ENCODE assay signal across 16 cellular contexts in the genomic region with DNA sequence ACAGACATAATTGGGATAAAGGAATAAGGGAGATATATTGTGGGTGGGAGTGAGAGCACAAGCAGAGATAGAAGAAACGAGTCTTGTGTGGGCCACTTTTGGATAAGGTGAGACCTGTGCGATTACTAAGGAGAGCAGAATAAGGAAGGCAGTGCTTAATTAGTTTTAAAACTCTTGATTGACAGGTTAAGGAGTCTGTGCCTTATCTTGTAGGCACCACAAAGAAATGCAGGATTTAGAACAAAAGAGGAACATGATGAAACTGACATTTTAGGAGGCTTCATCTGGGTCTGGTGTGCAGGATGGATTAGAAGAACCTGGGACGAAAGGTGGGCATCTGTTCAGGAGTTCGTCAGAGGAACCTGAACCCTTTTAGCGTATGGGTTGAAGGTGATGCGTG.
A peak's percentile ranks its signal among the peaks of the same experiment; 100 is the strongest.
DNase-seq lines count a peak whose midpoint lies in the region; ATAC-seq and TF ChIP-seq lines count a peak whose summit lies in the region.
"Had no signal": no experiment of that assay in that cellular context is flagged by ENCODE, and none has a peak within 500 bp of the region (broad histone marks: within the 10 kb centered on the region; RNA-seq: fewer than 3 reads in every experiment).

No MANE protein-coding gene starts in this region.

- ATAC-seq in activated naive CD8-positive, alpha-beta T cell treated with anti-CD3 and anti-CD28 coated beads, Interleukin-2, amount 50 U/mL, for 24 hours, result peak; percentile 40
- no peak for ATAC-seq in WTC11
- no peak for ATAC-seq in GM19324 (IDR thresholded peaks at IDR 0.05; ENCODE audit: low FRiP score, unreplicated experiment)
- ATAC-seq: A549 had no signal

- DNase-seq in activated naive CD8-positive, alpha-beta T cell treated with anti-CD3 and anti-CD28 coated beads, Interleukin-2, amount 50 U/mL, for 24 hours, result no peak
- no peak for DNase-seq in activated naive CD8-positive, alpha-beta T cell treated with anti-CD3 and anti-CD28 coated beads for 36 hours
- DNase-seq in WTC11 (ENCODE audit: low spot score) (no peak), glutamatergic neuron (no peak), HT-29 (ENCODE audit: low spot score) (no peak)
- no peak for DNase-seq in activated CD4-positive, alpha-beta T cell treated with anti-CD3 and anti-CD28 coated beads, Interleukin-2, amount 10 ng/mL, durations not matched to agents 24 days and 14 days
- DNase-seq: AML-193; Caco-2; CD4-positive, alpha-beta T cell; DMS153; DMS79; GDM1; GOT3; H9 had no signal

- no peak overlapping the region for H3K4me3 Mint-ChIP-seq in activated naive CD8-positive, alpha-beta T cell treated with anti-CD3 and anti-CD28 coated beads, Interleukin-2, amount 50 U/mL, for 24 hours
- H3K4me3 Mint-ChIP-seq in activated naive CD8-positive, alpha-beta T cell treated with anti-CD3 and anti-CD28 coated beads for 36 hours, result no peak overlapping the region
- H3K4me3 Mint-ChIP-seq in WTC11, result no peak overlapping the region
- H3K4me3 Mint-ChIP-seq in glutamatergic neuron (ENCODE audit: unreplicated experiment), result no peak overlapping the region
- H3K4me3 Mint-ChIP-seq in activated CD4-positive, alpha-beta T cell treated with anti-CD3 and anti-CD28 coated beads, Interleukin-2, amount 10 ng/mL, durations not matched to agents 24 days and 14 days, result no peak overlapping the region
- H3K4me3 Mint-ChIP-seq: CD4-positive, alpha-beta T cell; H9 had no signal

- intact Hi-C loops in activated CD4-positive, alpha-beta T cell treated with anti-CD3 and anti-CD28 coated beads, Interleukin-2, amount 10 ng/mL, durations not matched to agents 24 days and 14 days (cut with micrococcal nuclease), result no loop called here

- H3K27ac Mint-ChIP-seq in activated naive CD8-positive, alpha-beta T cell treated with anti-CD3 and anti-CD28 coated beads, Interleukin-2, amount 50 U/mL, for 24 hours, result no peak overlapping the region
- H3K27ac Mint-ChIP-seq in activated naive CD8-positive, alpha-beta T cell treated with anti-CD3 and anti-CD28 coated beads for 36 hours, result no peak overlapping the region
- H3K27ac Mint-ChIP-seq in WTC11 (0 out of 2 replicates have a peak overlapping the region, but pooled peaks have one; percentile 38), glutamatergic neuron (ENCODE audit: unreplicated experiment) (peak overlapping the region; percentile 4)
- H3K27ac Mint-ChIP-seq in activated CD4-positive, alpha-beta T cell treated with anti-CD3 and anti-CD28 coated beads, Interleukin-2, amount 10 ng/mL, durations not matched to agents 24 days and 14 days, result no peak overlapping the region
- H3K27ac Mint-ChIP-seq: CD4-positive, alpha-beta T cell had no signal

- H3K9me3 Mint-ChIP-seq in activated naive CD8-positive, alpha-beta T cell treated with anti-CD3 and anti-CD28 coated beads, Interleukin-2, amount 50 U/mL, for 24 hours, result no peaks in the 10 kb centered on the region
- H3K9me3 Mint-ChIP-seq in activated naive CD8-positive, alpha-beta T cell treated with anti-CD3 and anti-CD28 coated beads for 36 hours, result no peaks in the 10 kb centered on the region
- H3K9me3 Mint-ChIP-seq in WTC11 (no peaks in the 10 kb centered on the region), glutamatergic neuron (ENCODE audit: unreplicated experiment) (peaks cover 2% of the 10 kb centered on the region)
- no peaks in the 10 kb centered on the region for H3K9me3 Mint-ChIP-seq in activated CD4-positive, alpha-beta T cell treated with anti-CD3 and anti-CD28 coated beads, Interleukin-2, amount 10 ng/mL, durations not matched to agents 24 days and 14 days
- H3K9me3 Mint-ChIP-seq: CD4-positive, alpha-beta T cell; H9 had no signal

- H3K4me1 Mint-ChIP-seq in activated naive CD8-positive, alpha-beta T cell treated with anti-CD3 and anti-CD28 coated beads, Interleukin-2, amount 50 U/mL, for 24 hours, result no peaks in the 10 kb centered on the region
- no peaks in the 10 kb centered on the region for H3K4me1 Mint-ChIP-seq in activated naive CD8-positive, alpha-beta T cell treated with anti-CD3 and anti-CD28 coated beads for 36 hours
- H3K4me1 Mint-ChIP-seq in WTC11 (no peaks in the 10 kb centered on the region; the same call in 1 of the 2 replicates), glutamatergic neuron (ENCODE audit: low read depth, unreplicated experiment) (no peaks in the 10 kb centered on the region)
- no peaks in the 10 kb centered on the region for H3K4me1 Mint-ChIP-seq in activated CD4-positive, alpha-beta T cell treated with anti-CD3 and anti-CD28 coated beads, Interleukin-2, amount 10 ng/mL, durations not matched to agents 24 days and 14 days
- H3K4me1 Mint-ChIP-seq: H9 had no signal

- H3K27me3 Mint-ChIP-seq in activated naive CD8-positive, alpha-beta T cell treated with anti-CD3 and anti-CD28 coated beads, Interleukin-2, amount 50 U/mL, for 24 hours, result no peaks in the 10 kb centered on the region
- H3K27me3 Mint-ChIP-seq in activated naive CD8-positive, alpha-beta T cell treated with anti-CD3 and anti-CD28 coated beads for 36 hours, result no peaks in the 10 kb centered on the region
- no peaks in the 10 kb centered on the region for H3K27me3 Mint-ChIP-seq in WTC11 (ENCODE audit: low read depth)
- no peaks in the 10 kb centered on the region for H3K27me3 Mint-ChIP-seq in glutamatergic neuron (ENCODE audit: unreplicated experiment)
- no peaks in the 10 kb centered on the region for H3K27me3 Mint-ChIP-seq in activated CD4-positive, alpha-beta T cell treated with anti-CD3 and anti-CD28 coated beads, Interleukin-2, amount 10 ng/mL, durations not matched to agents 24 days and 14 days
- H3K27me3 Mint-ChIP-seq: CD4-positive, alpha-beta T cell had no signal

- H3K36me3 Mint-ChIP-seq in activated naive CD8-positive, alpha-beta T cell treated with anti-CD3 and anti-CD28 coated beads, Interleukin-2, amount 50 U/mL, for 24 hours (ENCODE audit: low read depth), result no peaks in the 10 kb centered on the region
- H3K36me3 Mint-ChIP-seq in activated naive CD8-positive, alpha-beta T cell treated with anti-CD3 and anti-CD28 coated beads for 36 hours, result peaks cover 1% of the 10 kb centered on the region
- H3K36me3 Mint-ChIP-seq in WTC11 (peaks cover 47% of the 10 kb centered on the region), glutamatergic neuron (ENCODE audit: unreplicated experiment) (no peaks in the 10 kb centered on the region)
- peaks cover 8% of the 10 kb centered on the region for H3K36me3 Mint-ChIP-seq in activated CD4-positive, alpha-beta T cell treated with anti-CD3 and anti-CD28 coated beads, Interleukin-2, amount 10 ng/mL, durations not matched to agents 24 days and 14 days (ENCODE audit: low read depth)

- CTCF ChIA-PET in WTC11 (lab: Charles Lee), result interaction anchor here (1.5 kb wide), 1 partner anchor 40 kb away, joined by 3 read pairs; no protein-coding TSS in a partner anchor

- TF ChIP-seq CTCF in WTC11 (IDR thresholded peaks at IDR 0.05), result no peak
- no peak for TF ChIP-seq CTCF in glutamatergic neuron (IDR thresholded peaks at IDR 0.05; ENCODE audit: partially characterized antibody, unreplicated experiment)

- POLR2A ChIA-PET in WTC11 (lab: Charles Lee), result no interaction called here

TF ChIP-seq in WTC11, 78 proteins besides CTCF, POLR2A, EP300 and RAD21 (continues in another document):
- no peak for TF ChIP-seq ZNF263 (CRISPR knock-in tag; IDR thresholded peaks at IDR 0.05; ENCODE audit: low read depth)
- no peak for TF ChIP-seq ZNF232 (CRISPR knock-in tag; IDR thresholded peaks at IDR 0.05)
- no peak for TF ChIP-seq NR2C2 (CRISPR knock-in tag; IDR thresholded peaks at IDR 0.05)
- no peak for TF ChIP-seq JUN (CRISPR knock-in tag; IDR thresholded peaks at IDR 0.05)
- no peak for TF ChIP-seq MYBL2 (CRISPR knock-in tag; IDR thresholded peaks at IDR 0.05)
- TF ChIP-seq, protein P1, sequence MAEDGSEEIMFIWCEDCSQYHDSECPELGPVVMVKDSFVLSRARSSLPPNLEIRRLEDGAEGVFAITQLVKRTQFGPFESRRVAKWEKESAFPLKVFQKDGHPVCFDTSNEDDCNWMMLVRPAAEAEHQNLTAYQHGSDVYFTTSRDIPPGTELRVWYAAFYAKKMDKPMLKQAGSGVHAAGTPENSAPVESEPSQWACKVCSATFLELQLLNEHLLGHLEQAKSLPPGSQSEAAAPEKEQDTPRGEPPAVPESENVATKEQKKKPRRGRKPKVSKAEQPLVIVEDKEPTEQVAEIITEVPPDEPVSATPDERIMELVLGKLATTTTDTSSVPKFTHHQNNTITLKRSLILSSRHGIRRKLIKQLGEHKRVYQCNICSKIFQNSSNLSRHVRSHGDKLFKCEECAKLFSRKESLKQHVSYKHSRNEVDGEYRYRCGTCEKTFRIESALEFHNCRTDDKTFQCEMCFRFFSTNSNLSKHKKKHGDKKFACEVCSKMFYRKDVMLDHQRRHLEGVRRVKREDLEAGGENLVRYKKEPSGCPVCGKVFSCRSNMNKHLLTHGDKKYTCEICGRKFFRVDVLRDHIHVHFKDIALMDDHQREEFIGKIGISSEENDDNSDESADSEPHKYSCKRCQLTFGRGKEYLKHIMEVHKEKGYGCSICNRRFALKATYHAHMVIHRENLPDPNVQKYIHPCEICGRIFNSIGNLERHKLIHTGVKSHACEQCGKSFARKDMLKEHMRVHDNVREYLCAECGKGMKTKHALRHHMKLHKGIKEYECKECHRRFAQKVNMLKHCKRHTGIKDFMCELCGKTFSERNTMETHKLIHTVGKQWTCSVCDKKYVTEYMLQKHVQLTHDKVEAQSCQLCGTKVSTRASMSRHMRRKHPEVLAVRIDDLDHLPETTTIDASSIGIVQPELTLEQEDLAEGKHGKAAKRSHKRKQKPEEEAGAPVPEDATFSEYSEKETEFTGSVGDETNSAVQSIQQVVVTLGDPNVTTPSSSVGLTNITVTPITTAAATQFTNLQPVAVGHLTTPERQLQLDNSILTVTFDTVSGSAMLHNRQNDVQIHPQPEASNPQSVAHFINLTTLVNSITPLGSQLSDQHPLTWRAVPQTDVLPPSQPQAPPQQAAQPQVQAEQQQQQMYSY (CRISPR knock-in tag; IDR thresholded peaks at IDR 0.05), result no peak
- TF ChIP-seq ZNF317 (CRISPR knock-in tag; IDR thresholded peaks at IDR 0.05; ENCODE audit: borderline replicate concordance, low read depth), result no peak
- no peak for TF ChIP-seq EMX1 (CRISPR knock-in tag; IDR thresholded peaks at IDR 0.05)

Comparison
In these comparisons a context has a peak if more than half of its experiments do, and no peak if none do; other contexts are left out.
1. H3K27ac Mint-ChIP-seq: peak in WTC11 (single experiment) and glutamatergic neuron (single experiment); none in activated naive CD8-positive, alpha-beta T cell treated with anti-CD3 and anti-CD28 coated beads, Interleukin-2, amount 50 U/mL, for 24 hours (single experiment), activated naive CD8-positive, alpha-beta T cell treated with anti-CD3 and anti-CD28 coated beads for 36 hours (single experiment) and activated CD4-positive, alpha-beta T cell treated with anti-CD3 and anti-CD28 coated beads, Interleukin-2, amount 10 ng/mL, durations not matched to agents 24 days and 14 days (single experiment).